In the genomic region with DNA sequence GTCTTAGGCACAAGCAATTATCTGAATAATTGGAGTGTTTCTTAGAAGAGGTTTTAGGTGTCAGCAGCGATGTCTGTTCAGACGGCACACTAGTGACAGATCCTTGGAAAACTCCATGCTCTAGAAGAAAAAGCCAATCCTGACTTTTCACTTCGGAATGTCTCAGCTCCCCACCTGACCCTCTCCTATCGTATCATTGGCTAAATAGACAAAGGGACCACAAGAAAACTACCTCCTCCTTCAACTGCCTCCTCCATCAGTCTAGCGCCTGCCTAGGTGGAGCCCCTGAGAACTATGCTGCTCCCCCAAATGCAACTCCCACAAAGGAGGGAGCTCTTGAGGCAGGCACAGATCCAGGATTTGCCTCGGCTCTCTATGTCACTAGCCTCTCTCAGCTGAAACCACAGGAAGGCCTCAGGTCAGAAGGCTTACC, we compare ENCODE assay signal across 7 cellular contexts.
DNase-seq lines count a peak whose midpoint lies in the region; ATAC-seq and TF ChIP-seq lines count a peak whose summit lies in the region.

No MANE protein-coding gene starts in this region.

- H3K4me3 ChIP-seq in WI38 (ENCODE audit: low read depth, low read length) = peak overlapping the region; percentile 3; the same call in 1 of the 2 replicates

- CTCF ChIA-PET in HEK293T (lab: Yijun Ruan, JAX) = no interaction called here

- peak overlapping the region; percentile 96 for H3K27ac ChIP-seq in substantia nigra (ENCODE audit: low read depth, low read length, poor library complexity, severe bottlenecking)

- POLR2A ChIA-PET in HEK293T (lab: Yijun Ruan, JAX) = interaction anchor here (1.7 kb wide), 1 partner anchor 369 kb away, joined by 6 read pairs; no protein-coding TSS in a partner anchor

- ATAC-seq in GM21717 (IDR thresholded peaks at IDR 0.05; ENCODE audit: unreplicated experiment) = peak; percentile 2

- no peak for TF ChIP-seq CTCF in WI38 (IDR thresholded peaks at IDR 0.05; ENCODE audit: low read depth, low read length)

- DNase-seq in iris pigment epithelial cell (ENCODE audit: low read depth) (peak; percentile 85), substantia nigra (lab: John Stamatoyannopoulos, UW) (no peak), germinal center (ENCODE audit: low spot score) (no peak), HEK293T (ENCODE audit: extremely low spot score) (no peak)
- no peak for DNase-seq in stimulated activated CD4-positive, alpha-beta T cell treated with anti-CD3 and anti-CD28 coated beads, Interleukin-15, amount 100 ng/mL, for 24 hours

TF ChIP-seq in HEK293T, 16 proteins besides CTCF, POLR2A, EP300 and RAD21:
- TF ChIP-seq BHLHE40 (IDR thresholded peaks at IDR 0.05; ENCODE audit: borderline replicate concordance) (no peak), NFRKB (IDR thresholded peaks at IDR 0.05) (no peak), L3MBTL2 (conservative IDR thresholded peaks at IDR 0.05) (no peak), ARNT (IDR thresholded peaks at IDR 0.05) (no peak), ELF4 (IDR thresholded peaks at IDR 0.05) (no peak), FOXA1 (IDR thresholded peaks at IDR 0.05) (no peak), CTBP1 (IDR thresholded peaks at IDR 0.05; ENCODE audit: borderline replicate concordance) (no peak), SUZ12 (IDR thresholded peaks at IDR 0.05) (no peak), SP1 (IDR thresholded peaks at IDR 0.05) (no peak), ZNF384 (IDR thresholded peaks at IDR 0.05) (no peak), TARDBP (IDR thresholded peaks at IDR 0.05) (no peak)
- TF ChIP-seq, protein P1, sequence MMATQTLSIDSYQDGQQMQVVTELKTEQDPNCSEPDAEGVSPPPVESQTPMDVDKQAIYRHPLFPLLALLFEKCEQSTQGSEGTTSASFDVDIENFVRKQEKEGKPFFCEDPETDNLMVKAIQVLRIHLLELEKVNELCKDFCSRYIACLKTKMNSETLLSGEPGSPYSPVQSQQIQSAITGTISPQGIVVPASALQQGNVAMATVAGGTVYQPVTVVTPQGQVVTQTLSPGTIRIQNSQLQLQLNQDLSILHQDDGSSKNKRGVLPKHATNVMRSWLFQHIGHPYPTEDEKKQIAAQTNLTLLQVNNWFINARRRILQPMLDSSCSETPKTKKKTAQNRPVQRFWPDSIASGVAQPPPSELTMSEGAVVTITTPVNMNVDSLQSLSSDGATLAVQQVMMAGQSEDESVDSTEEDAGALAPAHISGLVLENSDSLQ (IDR thresholded peaks at IDR 0.05) = no peak
